Comparison of ENCODE assay signal across 10 cellular contexts in the genomic region with DNA sequence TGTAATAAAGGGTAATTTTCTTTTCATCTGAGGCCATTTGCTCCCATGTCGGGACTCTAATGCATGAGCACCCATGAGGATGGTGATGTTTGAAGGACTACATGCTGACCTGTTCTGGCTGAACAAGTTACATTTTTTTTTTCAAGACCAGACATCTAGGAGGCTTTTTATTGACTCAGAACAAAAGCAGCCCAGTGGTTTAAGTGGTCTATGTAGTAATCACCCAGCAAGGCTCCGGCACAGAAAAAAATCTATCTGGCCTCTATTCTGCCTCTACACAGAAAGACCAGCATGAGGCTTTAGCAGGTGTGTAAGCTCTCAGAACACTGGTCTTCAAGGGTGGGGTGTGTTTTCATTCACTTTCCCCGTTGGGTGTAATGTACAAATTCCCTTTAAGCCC. TPM values are rescaled to one million over a fixed set of nuclear protein-coding genes. Genes with fewer than 3 reads are reported as not detected.
A peak's percentile ranks its signal among the peaks of the same experiment; 100 is the strongest.
DNase-seq lines count a peak whose midpoint lies in the region; ATAC-seq lines count a peak whose summit lies in the region.
"Had no signal": no experiment of that assay in that cellular context is flagged by ENCODE, and none has a peak within 500 bp of the region (broad histone marks: within the 10 kb centered on the region; RNA-seq: fewer than 3 reads in every experiment).

No MANE protein-coding gene starts in this region.

- no peaks in the 10 kb centered on the region for H3K27me3 Mint-ChIP-seq in natural killer cell treated with Interleukin-12 subunit alpha and Interleukin-12 subunit beta and Interleukin-15 and Interleukin-18, amount 100 ng/mL, for 72 hours
- H3K27me3 Mint-ChIP-seq: IgD-negative memory B cell had no signal

- peaks cover 48 to 59% of the 10 kb centered on the region in 2 donors for H3K4me1 Mint-ChIP-seq in natural killer cell treated with Interleukin-12 subunit alpha and Interleukin-12 subunit beta and Interleukin-15 and Interleukin-18, amount 100 ng/mL, for 72 hours (ENCODE audit: low read depth in 2 of 2)

- no peaks in the 10 kb centered on the region for H3K36me3 Mint-ChIP-seq in natural killer cell treated with Interleukin-12 subunit alpha and Interleukin-12 subunit beta and Interleukin-15 and Interleukin-18, amount 100 ng/mL, for 72 hours
- H3K36me3 Mint-ChIP-seq: IgD-negative memory B cell had no signal

- H3K36me3 ChIP-seq in effector memory CD4-positive, alpha-beta T cell (ENCODE audit: control insufficient read depth, insufficient read depth, low read length): no peaks in the 10 kb centered on the region
- H3K36me3 ChIP-seq: thoracic aorta had no signal

- H3K4me1 ChIP-seq in effector memory CD4-positive, alpha-beta T cell (ENCODE audit: control insufficient read depth, insufficient read depth, low read length, poor library complexity, severe bottlenecking): no peaks in the 10 kb centered on the region

- H3K4me3 Mint-ChIP-seq in natural killer cell treated with Interleukin-12 subunit alpha and Interleukin-12 subunit beta and Interleukin-15 and Interleukin-18, amount 100 ng/mL, for 72 hours: peak overlapping the region; percentile 65
- H3K4me3 Mint-ChIP-seq: IgD-negative memory B cell had no signal

- H3K9me3 ChIP-seq in effector memory CD4-positive, alpha-beta T cell (ENCODE audit: control insufficient read depth, low read length): no peaks in the 10 kb centered on the region
- H3K9me3 ChIP-seq: thoracic aorta had no signal

- ATAC-seq in GM19025 (IDR thresholded peaks at IDR 0.05; ENCODE audit: low read depth, unreplicated experiment) (peak; percentile 73), HG02763 (IDR thresholded peaks at IDR 0.05; ENCODE audit: unreplicated experiment) (peak; percentile 74)
- ATAC-seq in natural killer cell treated with Interleukin-12 subunit alpha and Interleukin-12 subunit beta and Interleukin-15 and Interleukin-18, amount 100 ng/mL, for 72 hours: peak; percentile 94 to 95

- no peaks in the 10 kb centered on the region for H3K9me3 Mint-ChIP-seq in natural killer cell treated with Interleukin-12 subunit alpha and Interleukin-12 subunit beta and Interleukin-15 and Interleukin-18, amount 100 ng/mL, for 72 hours
- H3K9me3 Mint-ChIP-seq: IgD-negative memory B cell had no signal

- H3K27me3 ChIP-seq in effector memory CD4-positive, alpha-beta T cell (replicated peaks; ENCODE audit: control insufficient read depth, insufficient read depth, low read length, poor library complexity, severe bottlenecking): no peaks in the 10 kb centered on the region

- H3K27ac ChIP-seq in effector memory CD4-positive, alpha-beta T cell (ENCODE audit: insufficient read depth, low read length, poor library complexity, severe bottlenecking): no peak overlapping the region
- H3K27ac ChIP-seq: thoracic aorta had no signal

- DNase-seq in NCI-H2081 treated with DMSO at 0.1 percent for 48 hours (lab: John Stamatoyannopoulos, UW) (peak; percentile 84), posterior vena cava (ENCODE audit: low spot score) (no peak), SKM-1 (lab: John Stamatoyannopoulos, UW; ENCODE audit: unreplicated experiment) (no peak), dermis blood vessel endothelial cell (no peak)
- DNase-seq in natural killer cell treated with Interleukin-12 subunit alpha and Interleukin-12 subunit beta and Interleukin-15 and Interleukin-18, amount 100 ng/mL, for 72 hours (ENCODE audit: low spot score): peak; percentile 81
- DNase-seq in effector memory CD4-positive, alpha-beta T cell: no peak

- H3K4me3 ChIP-seq in effector memory CD4-positive, alpha-beta T cell (ENCODE audit: insufficient read depth, low read depth, low read length, poor library complexity, severe bottlenecking): no peak overlapping the region
- H3K4me3 ChIP-seq: thoracic aorta had no signal

- H3K27ac Mint-ChIP-seq in natural killer cell treated with Interleukin-12 subunit alpha and Interleukin-12 subunit beta and Interleukin-15 and Interleukin-18, amount 100 ng/mL, for 72 hours: peak overlapping the region; percentile 77

- intact Hi-C loops in posterior vena cava (cut with DNase I): no loop called here

RNA-seq across cellular contexts. Expression of a gene that starts 15.8 kb away (rescaled TPM):
- total RNA-seq in natural killer cell treated with Interleukin-12 subunit alpha and Interleukin-12 subunit beta and Interleukin-15 and Interleukin-18, amount 100 ng/mL, for 72 hours: 10 to 100 TPM; 15.0 to 26.1 TPM
- total RNA-seq in posterior vena cava (under 1 TPM; 0.69 to 0.95 TPM), dermis blood vessel endothelial cell (1.7 and 2.9 TPM in 2 replicates)

Comparison
In these comparisons a context has a peak if more than half of its experiments do, and no peak if none do; other contexts are left out.
1. DNase-seq: peak in NCI-H2081 treated with DMSO at 0.1 percent for 48 hours (single experiment) and natural killer cell treated with Interleukin-12 subunit alpha and Interleukin-12 subunit beta and Interleukin-15 and Interleukin-18, amount 100 ng/mL, for 72 hours (single experiment); none in posterior vena cava (single experiment), SKM-1 (single experiment), dermis blood vessel endothelial cell (single experiment) and effector memory CD4-positive, alpha-beta T cell (0 of 3).
2. Peak in every context shown above with its lines, with median percentiles within 50 percentile points of each other: ATAC-seq.